ENCODE assay signal across 9 cellular contexts in the genomic region with DNA sequence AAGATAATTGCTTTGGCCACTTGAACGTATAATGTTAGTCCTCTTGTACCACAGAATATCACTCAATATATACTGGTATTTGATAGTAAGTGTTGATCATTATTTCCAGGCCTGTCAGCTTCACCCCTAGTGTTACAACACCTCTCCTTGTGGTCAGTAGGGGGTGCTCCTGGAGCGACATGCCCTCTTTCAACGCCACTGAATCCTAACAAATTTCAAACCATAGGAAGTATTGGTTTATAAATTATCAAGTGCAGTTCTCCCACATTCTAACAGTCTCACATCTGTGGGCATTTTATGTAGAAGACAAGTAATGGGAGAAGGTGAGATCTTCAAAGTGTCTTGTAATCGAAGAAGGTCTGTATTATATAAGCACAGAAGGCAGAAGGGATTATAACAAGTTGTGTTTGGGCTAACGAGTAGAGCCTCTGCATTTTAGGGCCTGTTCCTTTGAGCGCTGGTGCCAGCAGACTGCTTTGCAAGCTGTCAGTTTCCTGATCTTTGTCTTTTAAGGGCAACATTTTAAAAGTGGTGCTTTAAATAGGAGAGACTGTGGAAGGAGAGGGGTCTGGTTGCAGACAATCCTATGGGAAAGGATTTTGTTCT. TPM values are rescaled to one million over a fixed set of nuclear protein-coding genes. Genes with fewer than 3 reads are reported as not detected.
DNase-seq lines count a peak whose midpoint lies in the region; ATAC-seq and TF ChIP-seq lines count a peak whose summit lies in the region.
"Had no signal": no experiment of that assay in that cellular context is flagged by ENCODE, and none has a peak within 500 bp of the region (broad histone marks: within the 10 kb centered on the region; RNA-seq: fewer than 3 reads in every experiment).

No MANE protein-coding gene starts in this region.

- TF ChIP-seq RAD21 in HCT116 (IDR thresholded peaks at IDR 0.05; ENCODE audit: low read depth), result peak; percentile 63

- H3K4me3 Mint-ChIP-seq in T-helper 17 cell, result no peak overlapping the region

- peak; percentile 8 for DNase-seq in EL
- DNase-seq in HCT116 (ENCODE audit: low read depth, low spot score), result peak; percentile 10
- peak; percentile 27 to 62 for DNase-seq in SJCRH30
- DNase-seq in iris pigment epithelial cell (ENCODE audit: low read depth), result peak; percentile 35
- no peak for DNase-seq in NCI-H1048 (lab: John Stamatoyannopoulos, UW)
- DNase-seq in T-helper 17 cell, result no peak
- no peak for DNase-seq in stimulated activated CD4-positive, alpha-beta T cell treated with anti-CD3 and anti-CD28 coated beads, Interleukin-1b, Interleukin-23, amount 100 ng/mL, for 48 hours
- DNase-seq: NCI-H1930 had no signal

- no peaks in the 10 kb centered on the region for H3K27me3 ChIP-seq in HCT116 (ENCODE audit: insufficient read depth, low read length)
- H3K27me3 ChIP-seq in SJCRH30, result no peaks in the 10 kb centered on the region

- no peak overlapping the region for H3K27ac Mint-ChIP-seq in T-helper 17 cell

- H3K4me1 ChIP-seq in HCT116 (ENCODE audit: control insufficient read depth in 1 of 2, insufficient read depth in 2 of 2, low read length in 2 of 2) (no peaks in the 10 kb centered on the region), SJCRH30 (peaks cover 11% of the 10 kb centered on the region)

- H3K36me3 ChIP-seq in HCT116 (ENCODE audit: control insufficient read depth in 1 of 2, insufficient read depth in 2 of 2, low read length in 2 of 2) (no peaks in the 10 kb centered on the region), SJCRH30 (no peaks in the 10 kb centered on the region)

- POLR2A ChIA-PET in HCT116 (lab: Charles Lee), result no interaction called here

- H3K4me3 ChIP-seq in HCT116 (replicated peaks in 1 of 2; ENCODE audit: low read depth in 1 of 2, low read length in 2 of 2) (no peak overlapping the region), SJCRH30 (no peak overlapping the region)

- intact Hi-C loops in HCT116 (cut with micrococcal nuclease), result no loop called here

- H3K27ac ChIP-seq in HCT116 (ENCODE audit: low read depth, low read length) (no peak overlapping the region), SJCRH30 (no peak overlapping the region)

- RAD21 ChIA-PET in HCT116 (lab: Charles Lee; ENCODE audit: low non-redundant PET in 1 of 2, low total read pairs in 2 of 2, uncharacterized antibody in 2 of 2, unreplicated experiment in 2 of 2), result no interaction called here

- no peaks in the 10 kb centered on the region for H4K20me1 ChIP-seq in HCT116 (ENCODE audit: insufficient read depth)

- CTCF ChIA-PET in HCT116 (lab: Charles Lee), result interaction anchor here (1.2 kb wide), 1 partner anchor 10 kb away, joined by 3 read pairs; no protein-coding TSS in a partner anchor

- peaks cover 2% of the 10 kb centered on the region for H3K36me3 Mint-ChIP-seq in T-helper 17 cell (ENCODE audit: low read depth)

- H2AFZ ChIP-seq in HCT116 (ENCODE audit: low read depth, low read length, poor library complexity, severe bottlenecking), result no peak overlapping the region

- H3K9me2 ChIP-seq in HCT116 (ENCODE audit: insufficient read depth), result no peaks in the 10 kb centered on the region

- no peaks in the 10 kb centered on the region for H3K9me3 ChIP-seq in HCT116 (ENCODE audit: control insufficient read depth in 1 of 2, insufficient read depth in 1 of 2, low read depth in 1 of 2, low read length in 2 of 2)
- no peaks in the 10 kb centered on the region for H3K9me3 ChIP-seq in SJCRH30 (replicated peaks)
- H3K9me3 ChIP-seq in T-helper 17 cell (ENCODE audit: control insufficient read depth, low read length, poor library complexity, severe bottlenecking), result no peaks in the 10 kb centered on the region

- H3K4me2 ChIP-seq in HCT116 (ENCODE audit: low read length), result no peak overlapping the region

- peak; percentile 40 to 73 (median 69); a peak in 5 of 6 replicates for TF ChIP-seq CTCF in HCT116 (IDR thresholded peaks at IDR 0.05 in 2 of 3, conservative IDR thresholded peaks at IDR 0.05 in 1 of 3; ENCODE audit: borderline replicate concordance in 1 of 3, insufficient read depth in 1 of 3, low read depth in 2 of 3, low read length in 2 of 3)

- no peak overlapping the region for H3K9ac ChIP-seq in HCT116 (ENCODE audit: low read length)

- no peaks in the 10 kb centered on the region for H3K4me1 Mint-ChIP-seq in T-helper 17 cell

- peaks cover 25% of the 10 kb centered on the region for H3K27me3 Mint-ChIP-seq in T-helper 17 cell

- no peaks in the 10 kb centered on the region for H3K79me2 ChIP-seq in HCT116 (ENCODE audit: insufficient read depth, low read length)

- BruUV-seq in HCT116 (replicated peaks; lab: Mats Ljungman, UMichigan), result no TSS peak

- TF ChIP-seq POLR2A in HCT116 (IDR thresholded peaks at IDR 0.05; ENCODE audit: borderline replicate concordance, extremely low read depth, insufficient read depth, insufficient read length), result no peak

- ATAC-seq in HCT116, result peak; percentile 80
- no peak for ATAC-seq in HG03457 (IDR thresholded peaks at IDR 0.05; ENCODE audit: unreplicated experiment)
- no peak for ATAC-seq in T-helper 17 cell

TF ChIP-seq in HCT116, 20 proteins besides CTCF, POLR2A, EP300 and RAD21:
- TF ChIP-seq, protein P1, sequence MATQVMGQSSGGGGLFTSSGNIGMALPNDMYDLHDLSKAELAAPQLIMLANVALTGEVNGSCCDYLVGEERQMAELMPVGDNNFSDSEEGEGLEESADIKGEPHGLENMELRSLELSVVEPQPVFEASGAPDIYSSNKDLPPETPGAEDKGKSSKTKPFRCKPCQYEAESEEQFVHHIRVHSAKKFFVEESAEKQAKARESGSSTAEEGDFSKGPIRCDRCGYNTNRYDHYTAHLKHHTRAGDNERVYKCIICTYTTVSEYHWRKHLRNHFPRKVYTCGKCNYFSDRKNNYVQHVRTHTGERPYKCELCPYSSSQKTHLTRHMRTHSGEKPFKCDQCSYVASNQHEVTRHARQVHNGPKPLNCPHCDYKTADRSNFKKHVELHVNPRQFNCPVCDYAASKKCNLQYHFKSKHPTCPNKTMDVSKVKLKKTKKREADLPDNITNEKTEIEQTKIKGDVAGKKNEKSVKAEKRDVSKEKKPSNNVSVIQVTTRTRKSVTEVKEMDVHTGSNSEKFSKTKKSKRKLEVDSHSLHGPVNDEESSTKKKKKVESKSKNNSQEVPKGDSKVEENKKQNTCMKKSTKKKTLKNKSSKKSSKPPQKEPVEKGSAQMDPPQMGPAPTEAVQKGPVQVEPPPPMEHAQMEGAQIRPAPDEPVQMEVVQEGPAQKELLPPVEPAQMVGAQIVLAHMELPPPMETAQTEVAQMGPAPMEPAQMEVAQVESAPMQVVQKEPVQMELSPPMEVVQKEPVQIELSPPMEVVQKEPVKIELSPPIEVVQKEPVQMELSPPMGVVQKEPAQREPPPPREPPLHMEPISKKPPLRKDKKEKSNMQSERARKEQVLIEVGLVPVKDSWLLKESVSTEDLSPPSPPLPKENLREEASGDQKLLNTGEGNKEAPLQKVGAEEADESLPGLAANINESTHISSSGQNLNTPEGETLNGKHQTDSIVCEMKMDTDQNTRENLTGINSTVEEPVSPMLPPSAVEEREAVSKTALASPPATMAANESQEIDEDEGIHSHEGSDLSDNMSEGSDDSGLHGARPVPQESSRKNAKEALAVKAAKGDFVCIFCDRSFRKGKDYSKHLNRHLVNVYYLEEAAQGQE (IDR thresholded peaks at IDR 0.05; ENCODE audit: low read depth), result no peak
- TF ChIP-seq FOSL1 (IDR thresholded peaks at IDR 0.05; ENCODE audit: low read depth) (no peak), ZFX (IDR thresholded peaks at IDR 0.05) (no peak), POLR2AphosphoS5 (IDR thresholded peaks at IDR 0.05; ENCODE audit: low read depth, low read length) (no peak), EZH2 (IDR thresholded peaks at IDR 0.05) (no peak), SP1 (IDR thresholded peaks at IDR 0.05; ENCODE audit: low read depth) (no peak)
- TF ChIP-seq, protein P2, sequence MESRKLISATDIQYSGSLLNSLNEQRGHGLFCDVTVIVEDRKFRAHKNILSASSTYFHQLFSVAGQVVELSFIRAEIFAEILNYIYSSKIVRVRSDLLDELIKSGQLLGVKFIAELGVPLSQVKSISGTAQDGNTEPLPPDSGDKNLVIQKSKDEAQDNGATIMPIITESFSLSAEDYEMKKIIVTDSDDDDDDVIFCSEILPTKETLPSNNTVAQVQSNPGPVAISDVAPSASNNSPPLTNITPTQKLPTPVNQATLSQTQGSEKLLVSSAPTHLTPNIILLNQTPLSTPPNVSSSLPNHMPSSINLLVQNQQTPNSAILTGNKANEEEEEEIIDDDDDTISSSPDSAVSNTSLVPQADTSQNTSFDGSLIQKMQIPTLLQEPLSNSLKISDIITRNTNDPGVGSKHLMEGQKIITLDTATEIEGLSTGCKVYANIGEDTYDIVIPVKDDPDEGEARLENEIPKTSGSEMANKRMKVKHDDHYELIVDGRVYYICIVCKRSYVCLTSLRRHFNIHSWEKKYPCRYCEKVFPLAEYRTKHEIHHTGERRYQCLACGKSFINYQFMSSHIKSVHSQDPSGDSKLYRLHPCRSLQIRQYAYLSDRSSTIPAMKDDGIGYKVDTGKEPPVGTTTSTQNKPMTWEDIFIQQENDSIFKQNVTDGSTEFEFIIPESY (IDR thresholded peaks at IDR 0.05; ENCODE audit: extremely low read depth, insufficient replicate concordance, low read length), result no peak
- TF ChIP-seq, protein P3, sequence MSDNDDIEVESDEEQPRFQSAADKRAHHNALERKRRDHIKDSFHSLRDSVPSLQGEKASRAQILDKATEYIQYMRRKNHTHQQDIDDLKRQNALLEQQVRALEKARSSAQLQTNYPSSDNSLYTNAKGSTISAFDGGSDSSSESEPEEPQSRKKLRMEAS (IDR thresholded peaks at IDR 0.05), result no peak

RNA-seq across cellular contexts. Expression of a gene that starts 57.1 kb away (rescaled TPM):
- total RNA-seq in HCT116 (2021; ENCODE audit: unreplicated experiment) (5.5 TPM), T-helper 17 cell (1 to 10 TPM; 6.9 to 7.1 TPM)
- 0.46 and 0.61 TPM in 2 replicates for polyA plus RNA-seq in HCT116 (2012)
- 7.9 and 8.3 TPM in 2 replicates for total RNA-seq in SJCRH30 (2014; rRNA removed; shearing (Covaris generic))

Comparison
In these comparisons a context has a peak if more than half of its experiments do, and no peak if none do; other contexts are left out.
1. DNase-seq: peak in EL (single experiment), HCT116 (single experiment), SJCRH30 (2 of 2) and iris pigment epithelial cell (single experiment); none in NCI-H1048 (single experiment), T-helper 17 cell (0 of 3) and stimulated activated CD4-positive, alpha-beta T cell treated with anti-CD3 and anti-CD28 coated beads, Interleukin-1b, Interleukin-23, amount 100 ng/mL, for 48 hours (single experiment).